ENCODE assay signal across 16 cellular contexts in genomic region chr1:168974611-168975010, GRCh38.
DNase-seq lines count a peak whose midpoint lies in the region; ATAC-seq and TF ChIP-seq lines count a peak whose summit lies in the region.
"Had no signal": no experiment of that assay in that cellular context is flagged by ENCODE, and none has a peak within 500 bp of the region (broad histone marks: within the 10 kb centered on the region; RNA-seq: fewer than 3 reads in every experiment).

No MANE protein-coding gene starts in this region.

- no peaks in the 10 kb centered on the region for H3K27me3 Mint-ChIP-seq in activated T-helper 17 cell treated with anti-CD3 and anti-CD28 coated beads, Interleukin-2, amount 50 U/mL, for 72 hours

- TF ChIP-seq POLR2A in stomach (IDR thresholded peaks at IDR 0.05) = no peak

- DNase-seq in activated naive CD4-positive, alpha-beta T cell treated with anti-CD3 and anti-CD28 coated beads, Interleukin-2, amount 50 U/mL, for 72 hours (ENCODE audit: low spot score in 2 of 2) = no peak
- no peak for DNase-seq in activated naive CD4-positive, alpha-beta T cell treated with Interleukin-2 at 50 U/mL for 16 hours
- peak; percentile 16 for DNase-seq in epithelial cell of prostate (ENCODE audit: low read depth, low spot score)
- DNase-seq in stomach = no peak
- no peak for DNase-seq in RWPE1 (ENCODE audit: low spot score)
- no peak for DNase-seq in BE2C
- DNase-seq in middle frontal gyrus (ENCODE audit: extremely low spot score, low spot score) = no peak
- DNase-seq: CD8-positive, alpha-beta T cell; DMS 273 treated with DMSO at 0.1 percent for 48 hours; DND-41; EL; H9 had no signal

- H3K4me1 ChIP-seq in stomach (peaks cover 0 to 56% (median 21%) of the 10 kb centered on the region in 4 donors), BE2C (peaks cover 12% of the 10 kb centered on the region)

- no peak overlapping the region for H3K27ac ChIP-seq in epithelial cell of prostate
- H3K27ac ChIP-seq in stomach = peak overlapping the region in 3 of 5 donors; percentile 19 to 62 (median 54)
- H3K27ac ChIP-seq in RWPE1 = no peak overlapping the region
- H3K27ac ChIP-seq: 22Rv1; BLaER1 treated with 17β-estradiol and CSF1 and Interleukin-3, amounts not matched to agents 10 nM and 100 nM had no signal

- no peaks in the 10 kb centered on the region for H3K4me1 Mint-ChIP-seq in activated T-helper 17 cell treated with anti-CD3 and anti-CD28 coated beads, Interleukin-2, amount 50 U/mL, for 72 hours

- CTCF ChIA-PET in RWPE1 (lab: Yijun Ruan, JAX) = no interaction called here

- intact Hi-C loops in stomach (cut with DNase I; ENCODE audit: low total_unique reads) = no loop called here

- no peak overlapping the region for H3K4me3 Mint-ChIP-seq in activated T-helper 17 cell treated with anti-CD3 and anti-CD28 coated beads, Interleukin-2, amount 50 U/mL, for 72 hours
- H3K4me3 Mint-ChIP-seq: CD8-positive, alpha-beta T cell; H9 had no signal

- H3K27ac Mint-ChIP-seq in activated naive CD4-positive, alpha-beta T cell treated with anti-CD3 and anti-CD28 coated beads, Interleukin-2, amount 50 U/mL, for 72 hours = peak overlapping the region in 1 of 2 donors; percentile 50
- H3K27ac Mint-ChIP-seq in activated T-helper 17 cell treated with anti-CD3 and anti-CD28 coated beads, Interleukin-2, amount 50 U/mL, for 72 hours = no peak overlapping the region
- H3K27ac Mint-ChIP-seq: CD8-positive, alpha-beta T cell; H9 had no signal

- H3K4me3 ChIP-seq in stomach = no peak overlapping the region
- no peak overlapping the region for H3K4me3 ChIP-seq in BE2C (ENCODE audit: low read depth, low read length)
- H3K4me3 ChIP-seq: BLaER1 treated with 17β-estradiol and CSF1 and Interleukin-3, amounts not matched to agents 10 nM and 100 nM; GM12878 had no signal

- TF ChIP-seq CTCF in stomach (IDR thresholded peaks at IDR 0.05) (no peak), RWPE1 (conservative IDR thresholded peaks at IDR 0.05; ENCODE audit: low read depth) (no peak), BE2C (IDR thresholded peaks at IDR 0.05; ENCODE audit: low read depth, low read length) (no peak)

- peak; percentile 43 for ATAC-seq in activated naive CD4-positive, alpha-beta T cell treated with anti-CD3 and anti-CD28 coated beads, Interleukin-2, amount 50 U/mL, for 72 hours
- ATAC-seq in activated T-helper 17 cell treated with anti-CD3 and anti-CD28 coated beads, Interleukin-2, amount 50 U/mL, for 72 hours (replicated peaks) = peak; percentile 52
- ATAC-seq: CD8-positive, alpha-beta T cell; GM12878 had no signal

- peaks cover 3 to 4% of the 10 kb centered on the region in 2 donors for H3K9me3 Mint-ChIP-seq in activated naive CD4-positive, alpha-beta T cell treated with anti-CD3 and anti-CD28 coated beads, Interleukin-2, amount 50 U/mL, for 72 hours
- H3K9me3 Mint-ChIP-seq in activated T-helper 17 cell treated with anti-CD3 and anti-CD28 coated beads, Interleukin-2, amount 50 U/mL, for 72 hours = no peaks in the 10 kb centered on the region
- H3K9me3 Mint-ChIP-seq: CD8-positive, alpha-beta T cell had no signal

- no peaks in the 10 kb centered on the region for H3K27me3 ChIP-seq in stomach
- no peaks in the 10 kb centered on the region for H3K27me3 ChIP-seq in BE2C
- H3K27me3 ChIP-seq: BLaER1 treated with 17β-estradiol and CSF1 and Interleukin-3, amounts not matched to agents 10 nM and 100 nM had no signal

- H3K9me3 ChIP-seq in stomach = no peaks in the 10 kb centered on the region
- H3K9me3 ChIP-seq in BE2C = no peaks in the 10 kb centered on the region
- H3K9me3 ChIP-seq: BLaER1 treated with 17β-estradiol and CSF1 and Interleukin-3, amounts not matched to agents 10 nM and 100 nM had no signal

- no peak for TF ChIP-seq EP300 in stomach (IDR thresholded peaks at IDR 0.05)

- POLR2A ChIA-PET in RWPE1 (lab: Yijun Ruan, JAX; ENCODE audit: low non-redundant PET) = no interaction called here

- no peaks in the 10 kb centered on the region for H3K36me3 Mint-ChIP-seq in activated naive CD4-positive, alpha-beta T cell treated with anti-CD3 and anti-CD28 coated beads, Interleukin-2, amount 50 U/mL, for 72 hours
- H3K36me3 Mint-ChIP-seq in activated T-helper 17 cell treated with anti-CD3 and anti-CD28 coated beads, Interleukin-2, amount 50 U/mL, for 72 hours (ENCODE audit: low read depth) = no peaks in the 10 kb centered on the region
- H3K36me3 Mint-ChIP-seq: CD8-positive, alpha-beta T cell had no signal

- H3K36me3 ChIP-seq in stomach = no peaks in the 10 kb centered on the region
- no peaks in the 10 kb centered on the region for H3K36me3 ChIP-seq in BE2C
- H3K36me3 ChIP-seq: BLaER1 treated with 17β-estradiol and CSF1 and Interleukin-3, amounts not matched to agents 10 nM and 100 nM had no signal

Comparison
In these comparisons a context has a peak if more than half of its experiments do, and no peak if none do; other contexts are left out.
1. H3K27ac ChIP-seq: peak in stomach (3 of 5); none in epithelial cell of prostate (single experiment) and RWPE1 (single experiment).